In genomic region chr7:104943502-104944343, GRCh38 we compare ENCODE assay signal across 8 cellular contexts.
DNase-seq lines count a peak whose midpoint lies in the region; ATAC-seq, FAIRE-seq and TF ChIP-seq lines count a peak whose summit lies in the region.

No MANE protein-coding gene starts in this region.

- no peaks in the 10 kb centered on the region for H3K36me3 Mint-ChIP-seq in osteocyte (ENCODE audit: unreplicated experiment)

- H3K4me3 ChIP-seq in esophagus (ENCODE audit: low read depth in 1 of 2, low read length in 2 of 2): no peak overlapping the region

- H3K9me3 ChIP-seq in esophagus (ENCODE audit: control insufficient read depth in 2 of 2, insufficient read depth in 1 of 2, low read depth in 1 of 2, low read length in 1 of 2): no peaks in the 10 kb centered on the region

- in situ Hi-C loops in GM13977 (cut with MboI; ENCODE audit: low pct_unique_long_range_greater_than_20kb, low sequenced_read_pairs, unreplicated experiment): no loop called here

- no peaks in the 10 kb centered on the region for H3K9me3 Mint-ChIP-seq in osteocyte (ENCODE audit: unreplicated experiment)

- TF ChIP-seq CTCF in GM13977 (IDR thresholded peaks at IDR 0.05; ENCODE audit: extremely low read depth, insufficient read depth, missing control alignments) (no peak), osteocyte (IDR thresholded peaks at IDR 0.05) (no peak)

- peak overlapping the region; percentile 71 to 89 for H3K27ac ChIP-seq in esophagus (ENCODE audit: low read depth in 2 of 2, low read length in 1 of 2)

- no peak for FAIRE-seq in urothelium cell line (lab: Jason Lieb, UNC)

- H3K27ac Mint-ChIP-seq in osteocyte (ENCODE audit: unreplicated experiment): peak overlapping the region; percentile 98

- no peaks in the 10 kb centered on the region for H3K27me3 Mint-ChIP-seq in osteocyte (ENCODE audit: unreplicated experiment)

- peaks cover 16% of the 10 kb centered on the region for H3K4me1 Mint-ChIP-seq in osteocyte (ENCODE audit: unreplicated experiment)

- no peaks in the 10 kb centered on the region for H3K27me3 ChIP-seq in esophagus (ENCODE audit: control insufficient read depth in 1 of 2, insufficient read depth in 2 of 2, low read length in 2 of 2)

- no peaks in the 10 kb centered on the region for H3K36me3 ChIP-seq in esophagus (ENCODE audit: control insufficient read depth in 2 of 2, insufficient read depth in 2 of 2, low read length in 1 of 2)

- WGBS in esophagus, 2 donors: 21 to 23% methylated on average over 12 of the region's 12 CpGs

- peaks cover 0 to 7% of the 10 kb centered on the region in 2 donors for H3K4me1 ChIP-seq in esophagus (ENCODE audit: control insufficient read depth in 2 of 2, insufficient read depth in 2 of 2, low read length in 1 of 2)

- peak; percentile 48 for ATAC-seq in HG02759 (IDR thresholded peaks at IDR 0.05; ENCODE audit: unreplicated experiment)

- DNase-seq in GM13977 (ENCODE audit: low spot score): peak; percentile 49
- peak; percentile 98 for DNase-seq in NCI-H2029 treated with DMSO at 0.1 percent for 48 hours (lab: John Stamatoyannopoulos, UW)
- DNase-seq in activated CD8-positive, alpha-beta memory T cell treated with anti-CD3 and anti-CD28 coated beads for 1 hour (ENCODE audit: extremely low read depth in 1 of 2, low read depth in 1 of 2): peak; percentile 47 to 58
- no peak for DNase-seq in osteocyte (ENCODE audit: extremely low spot score, unreplicated experiment)
- peak; percentile 80 for DNase-seq in urothelium cell line (ENCODE audit: low spot score)
- DNase-seq in NOMO-1 treated with dmso at 0.1 percent for 144 hours (lab: John Stamatoyannopoulos, UW; ENCODE audit: unreplicated experiment): no peak

- H3K4me3 Mint-ChIP-seq in osteocyte (ENCODE audit: unreplicated experiment): no peak overlapping the region

Comparison
In these comparisons a context has a peak if more than half of its experiments do, and no peak if none do; other contexts are left out.
1. DNase-seq: peak in GM13977 (single experiment), NCI-H2029 treated with DMSO at 0.1 percent for 48 hours (single experiment), activated CD8-positive, alpha-beta memory T cell treated with anti-CD3 and anti-CD28 coated beads for 1 hour (2 of 2) and urothelium cell line (single experiment); none in osteocyte (single experiment) and NOMO-1 treated with dmso at 0.1 percent for 144 hours (single experiment).